Comparison of ENCODE assay signal across 23 cellular contexts in the genomic region with DNA sequence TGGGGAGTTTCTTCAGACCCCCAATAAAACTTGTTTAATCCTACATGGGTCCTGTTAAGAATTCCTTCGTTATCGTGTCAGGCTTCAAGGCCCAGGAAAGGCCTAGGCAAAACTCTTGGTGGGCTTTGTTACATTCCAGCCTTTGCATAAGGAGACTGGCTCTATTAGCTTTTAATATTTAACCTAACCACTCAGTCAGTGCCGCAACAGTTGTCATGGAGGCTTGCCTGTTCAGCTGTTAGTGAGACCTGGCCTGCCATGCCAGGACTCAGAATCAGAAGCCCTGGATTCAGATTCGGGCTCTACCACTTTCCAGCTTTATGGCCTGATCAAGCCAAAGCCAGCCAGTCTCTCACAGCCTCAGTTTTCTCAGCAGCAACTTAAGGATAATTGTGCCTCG. TPM values are rescaled to one million over a fixed set of nuclear protein-coding genes. Genes with fewer than 3 reads are reported as not detected.
DNase-seq lines count a peak whose midpoint lies in the region; ATAC-seq, FAIRE-seq and TF ChIP-seq lines count a peak whose summit lies in the region.
"Had no signal": no experiment of that assay in that cellular context is flagged by ENCODE, and none has a peak within 500 bp of the region (broad histone marks: within the 10 kb centered on the region; RNA-seq: fewer than 3 reads in every experiment).

No MANE protein-coding gene starts in this region.

- no peak for TF ChIP-seq EP300 in H1 (IDR thresholded peaks at IDR 0.05; ENCODE audit: borderline replicate concordance in 1 of 2, low read depth in 2 of 2, low read length in 2 of 2)
- no peak for TF ChIP-seq EP300 in upper lobe of left lung (IDR thresholded peaks at IDR 0.05)

- H3K4me1 ChIP-seq in H1 (replicated peaks in 1 of 4; ENCODE audit: control insufficient read depth in 3 of 4, insufficient read depth in 4 of 4, low read length in 3 of 4) (peaks cover 0 to 16% (median 5%) of the 10 kb centered on the region in 4 experiments; a peak in 6 of 7 replicates), neuronal stem cell (ENCODE audit: control insufficient read depth in 2 of 2, insufficient read depth in 1 of 2, low read depth in 1 of 2, low read length in 2 of 2) (peaks cover 0 to 7% of the 10 kb centered on the region in 2 donors), upper lobe of left lung (no peaks in the 10 kb centered on the region)
- no peaks in the 10 kb centered on the region for H3K4me1 ChIP-seq in effector memory CD4-positive, alpha-beta T cell (ENCODE audit: control insufficient read depth, insufficient read depth, low read length, poor library complexity, severe bottlenecking)

- H3K4ac ChIP-seq in H1 (replicated peaks; ENCODE audit: insufficient read length, low read depth, low read length) (peak overlapping the region; percentile 61), neuronal stem cell (ENCODE audit: low read length) (no peak overlapping the region)

- H3K27me3 ChIP-seq in H1 (replicated peaks in 1 of 4; ENCODE audit: control insufficient read depth in 3 of 4, extremely low read depth in 1 of 4, insufficient read depth in 3 of 4, low read length in 3 of 4) (no peaks in the 10 kb centered on the region), neuronal stem cell (ENCODE audit: control insufficient read depth in 3 of 3, insufficient read depth in 3 of 3, low read depth in 1 of 3, low read length in 3 of 3) (peaks cover 0 to 8% (median 0%) of the 10 kb centered on the region in 3 experiments), upper lobe of left lung (no peaks in the 10 kb centered on the region)
- H3K27me3 ChIP-seq in effector memory CD4-positive, alpha-beta T cell (replicated peaks; ENCODE audit: control insufficient read depth, insufficient read depth, low read length, poor library complexity, severe bottlenecking), result no peaks in the 10 kb centered on the region
- H3K27me3 ChIP-seq: BLaER1 had no signal

- H3K4me2 ChIP-seq in H1 (ENCODE audit: insufficient read depth in 1 of 2, low read depth in 2 of 2, low read length in 2 of 2) (0 out of 4 replicates have a peak overlapping the region, but pooled peaks of 1 of the 2 experiments have one; percentile 2), neuronal stem cell (ENCODE audit: insufficient read depth, low read length, poor library complexity, severe bottlenecking) (no peak overlapping the region)
- H3K4me2 ChIP-seq: BLaER1, KMS-11 had no signal

- CTCF ChIA-PET in H1 (lab: Charles Lee; ENCODE audit: partially characterized antibody), result interaction anchor here (0.6 to 3.4 kb wide), 13 partner anchors 11 to 1041 kb away, joined by 3 to 24 read pairs (median 4); a partner anchor contains a TSS

- H3K14ac ChIP-seq in H1 (ENCODE audit: insufficient read length) (no peak overlapping the region), neuronal stem cell (ENCODE audit: low read length) (no peak overlapping the region)

- FAIRE-seq in H1 (lab: Jason Lieb, UNC), result no peak
- FAIRE-seq: GM18507 had no signal

- no peak for TF ChIP-seq POLR2A in H1 (IDR thresholded peaks at IDR 0.05; ENCODE audit: control extremely low read depth in 1 of 2, low read depth in 2 of 2, low read length in 2 of 2)
- TF ChIP-seq POLR2A in upper lobe of left lung (IDR thresholded peaks at IDR 0.05), result no peak

- H2BK5ac ChIP-seq in H1 (ENCODE audit: low read depth, low read length) (no peak overlapping the region), neuronal stem cell (ENCODE audit: low read length) (no peak overlapping the region)

- H3K9ac ChIP-seq in H1 (replicated peaks in 1 of 4; ENCODE audit: extremely low read depth in 1 of 4, low read depth in 3 of 4, low read length in 3 of 4) (no peak overlapping the region), neuronal stem cell (ENCODE audit: low read depth, low read length, poor library complexity) (no peak overlapping the region)
- H3K9ac ChIP-seq: BLaER1, KMS-11 had no signal

- no peak for TF ChIP-seq CTCF in H1 (IDR thresholded peaks at IDR 0.05; ENCODE audit: control extremely low read depth in 1 of 3, insufficient read depth in 1 of 3, low read depth in 1 of 3, low read length in 3 of 3)
- TF ChIP-seq CTCF in upper lobe of left lung (IDR thresholded peaks at IDR 0.05), result no peak

- H3K4me3 ChIP-seq in H1 (ENCODE audit: extremely low read depth in 1 of 4, insufficient read depth in 2 of 4, low read depth in 3 of 4, low read length in 4 of 4), result no peak overlapping the region
- H3K4me3 ChIP-seq in neuronal stem cell (ENCODE audit: low read length in 2 of 2), result no peak overlapping the region
- H3K4me3 ChIP-seq in upper lobe of left lung, result no peak overlapping the region
- H3K4me3 ChIP-seq in effector memory CD4-positive, alpha-beta T cell (ENCODE audit: insufficient read depth, low read depth, low read length, poor library complexity, severe bottlenecking), result no peak overlapping the region
- H3K4me3 ChIP-seq: BLaER1 had no signal

- H2BK120ac ChIP-seq in H1 (replicated peaks; ENCODE audit: low read depth, low read length), result peak overlapping the region; percentile 8
- H2BK120ac ChIP-seq in neuronal stem cell (ENCODE audit: low read depth, low read length), result no peak overlapping the region

- peak overlapping the region; percentile 3; the same call in 1 of the 2 replicates for H2BK20ac ChIP-seq in H1 (ENCODE audit: low read length)

- POLR2A ChIA-PET in H1 (lab: Charles Lee; ENCODE audit: partially characterized antibody), result interaction anchor here (0.6 to 3.1 kb wide), 2 partner anchors 129 to 146 kb away, joined by 3 to 18 read pairs; a partner anchor contains a TSS

- DNase-seq in ACHN (peak; percentile 5), H1 (ENCODE audit: low read depth in 1 of 2, low spot score in 2 of 2) (no peak), left kidney (ENCODE audit: low read depth, low spot score) (peak; percentile 69), neuronal stem cell (ENCODE audit: low spot score) (no peak), upper lobe of left lung (no peak)
- DNase-seq in effector memory CD4-positive, alpha-beta T cell, result no peak
- DNase-seq: 8988T; CD4-positive, CD25-positive, alpha-beta regulatory T cell; H9; MM.1S; NCI-H2029 treated with DMSO at 0.1 percent for 48 hours; NCI-H2227 treated with DMSO at 0.1 percent for 48 hours; NCI-H526 treated with DMSO at 0.1 percent for 48 hours; Right ventricle myocardium superior; RPMI8226 had no signal

- H2BK15ac ChIP-seq in H1 (ENCODE audit: low read length) (no peak overlapping the region), neuronal stem cell (ENCODE audit: low read length) (no peak overlapping the region)

- H4K5ac ChIP-seq in H1 (ENCODE audit: insufficient read length, low read depth, low read length), result peak overlapping the region; percentile 39

- H3K9me3 ChIP-seq in H1 (ENCODE audit: insufficient read depth in 2 of 2, low read depth in 1 of 2, low read length in 1 of 2) (no peaks in the 10 kb centered on the region), neuronal stem cell (replicated peaks in 1 of 2; ENCODE audit: control insufficient read depth in 2 of 2, insufficient read depth in 1 of 2, low read depth in 1 of 2, low read length in 2 of 2) (no peaks in the 10 kb centered on the region), upper lobe of left lung (no peaks in the 10 kb centered on the region)
- no peaks in the 10 kb centered on the region for H3K9me3 ChIP-seq in effector memory CD4-positive, alpha-beta T cell (ENCODE audit: control insufficient read depth, low read length)
- H3K9me3 ChIP-seq: BLaER1 had no signal

- H2AFZ ChIP-seq in H1 (ENCODE audit: low read length) (peak overlapping the region; percentile 52; the same call in 1 of the 2 replicates), neuronal stem cell (ENCODE audit: low read length) (peak overlapping the region; percentile 33)

- H3K79me2 ChIP-seq in H1 (ENCODE audit: control insufficient read depth in 1 of 2, insufficient read depth in 2 of 2, low read length in 2 of 2), result no peaks in the 10 kb centered on the region

- H2BK12ac ChIP-seq in H1 (ENCODE audit: low read depth, low read length), result no peak overlapping the region
- no peak overlapping the region for H2BK12ac ChIP-seq in neuronal stem cell (ENCODE audit: low read length)

- no peak overlapping the region for H2AK5ac ChIP-seq in H1 (ENCODE audit: low read depth, low read length)
- no peak overlapping the region for H2AK5ac ChIP-seq in neuronal stem cell (ENCODE audit: low read depth, low read length)

- 81% methylated on average over 5 of the region's 5 CpGs; no CpG with 5 or more reads in 1 of the 2 experiments for WGBS in H1 (ENCODE audit: extremely low coverage in 1 of 2, insufficient coverage in 1 of 2, insufficient read length in 1 of 2, insufficient replicate concordance in 2 of 2, low coverage in 1 of 2, low lambda C conversion rate in 2 of 2, missing lambda C conversion rate in 1 of 2), 2 experiments
- WGBS in neuronal stem cell (ENCODE audit: extremely low coverage in 2 of 2, insufficient read length in 2 of 2, insufficient replicate concordance in 1 of 2), 2 donors, result no CpG with 5 or more reads among the region's 5 CpGs
- WGBS in upper lobe of left lung, 2 donors, result 79 to 93% methylated on average over 5 of the region's 5 CpGs

- in situ Hi-C loops in ACHN (cut with HindIII; ENCODE audit: low pct_ligation_motif_present, low pct_unique_long_range_greater_than_20kb, low sequenced_read_pairs), result no loop called here

- H4K8ac ChIP-seq in H1 (ENCODE audit: extremely low read depth, insufficient read depth, low read length) (no peak overlapping the region), neuronal stem cell (ENCODE audit: low read depth, low read length) (no peak overlapping the region)

- no peak for TF ChIP-seq RAD21 in H1 (IDR thresholded peaks at IDR 0.05 in 1 of 2, conservative IDR thresholded peaks at IDR 0.05 in 1 of 2; ENCODE audit: low read depth in 2 of 2, low read length in 2 of 2)

- no peaks in the 10 kb centered on the region for H3K36me3 ChIP-seq in H1 (ENCODE audit: control insufficient read depth in 2 of 4, insufficient read depth in 4 of 4, low read length in 3 of 4)
- H3K36me3 ChIP-seq in neuronal stem cell (replicated peaks in 1 of 2; ENCODE audit: control insufficient read depth in 2 of 2, insufficient read depth in 2 of 2, low read length in 2 of 2), result no peaks in the 10 kb centered on the region
- H3K36me3 ChIP-seq in upper lobe of left lung, result no peaks in the 10 kb centered on the region
- H3K36me3 ChIP-seq in effector memory CD4-positive, alpha-beta T cell (ENCODE audit: control insufficient read depth, insufficient read depth, low read length), result no peaks in the 10 kb centered on the region
- H3K36me3 ChIP-seq: BLaER1 had no signal

- ATAC-seq in GM18520 (IDR thresholded peaks at IDR 0.05; ENCODE audit: unreplicated experiment) (no peak), HG03159 (IDR thresholded peaks at IDR 0.05; ENCODE audit: unreplicated experiment) (no peak), upper lobe of left lung (ENCODE audit: low FRiP score in 2 of 2) (no peak)

- H3K23me2 ChIP-seq in H1 (ENCODE audit: low read depth, low read length), result no peaks in the 10 kb centered on the region

- H3K18ac ChIP-seq in H1 (ENCODE audit: extremely low read depth, low read length), result peak overlapping the region; percentile 25; the same call in 1 of the 2 replicates
- no peak overlapping the region for H3K18ac ChIP-seq in neuronal stem cell (ENCODE audit: low read length)

- H3K79me1 ChIP-seq in H1 (ENCODE audit: low read depth, low read length) (no peaks in the 10 kb centered on the region), neuronal stem cell (ENCODE audit: low read depth, low read length) (no peaks in the 10 kb centered on the region)

- no peaks in the 10 kb centered on the region for H4K20me1 ChIP-seq in H1 (replicated peaks in 1 of 2; ENCODE audit: control insufficient read depth in 1 of 2, insufficient read depth in 2 of 2, low read length in 2 of 2)
- H4K20me1 ChIP-seq: BLaER1 had no signal

- no peak overlapping the region for H3K56ac ChIP-seq in H1 (replicated peaks; ENCODE audit: insufficient read length, low read depth, low read length)

- H3K23ac ChIP-seq in H1 (ENCODE audit: insufficient read length), result no peak overlapping the region
- no peak overlapping the region for H3K23ac ChIP-seq in neuronal stem cell (ENCODE audit: low read depth, low read length, poor library complexity)

- H4K91ac ChIP-seq in H1 (replicated peaks; ENCODE audit: insufficient read length, low read length) (peak overlapping the region; percentile 42), neuronal stem cell (ENCODE audit: low read depth, low read length, poor library complexity) (no peak overlapping the region)

- no peak overlapping the region for H3K27ac ChIP-seq in H1 (ENCODE audit: low read depth, low read length)
- no peak overlapping the region for H3K27ac ChIP-seq in neuronal stem cell (replicated peaks; ENCODE audit: low read length)
- H3K27ac ChIP-seq in upper lobe of left lung, result no peak overlapping the region
- no peak overlapping the region for H3K27ac ChIP-seq in effector memory CD4-positive, alpha-beta T cell (ENCODE audit: insufficient read depth, low read length, poor library complexity, severe bottlenecking)
- H3K27ac ChIP-seq: BLaER1, KMS-11 had no signal

RNA-seq across cellular contexts. Expression of a gene that starts 19.6 kb away (rescaled TPM):
- 111 and 115 TPM in 2 replicates for total RNA-seq in H1 (2021; fragmentation: NEBNext Ultra II Directional; extraction: Animal tissue kit (Norgen Biotek cat#: 25700))
- 42.4 and 42.5 TPM in 2 replicates for polyA plus RNA-seq in H1 (2011; rRNA removed)
- 34.9 TPM for polyA plus RNA-seq in H1 (2011; cell fraction: cytosol; rRNA removed)
- polyA plus RNA-seq in H1 (2011; cell fraction: nucleus; rRNA removed), result 32.6 TPM
- polyA plus RNA-seq in H1 (2012, experiment 1 of 2), result 89.6 to 114 TPM (median 91.8 TPM) in 4 replicates
- 124 TPM for polyA plus RNA-seq in H1 (2012, experiment 2 of 2)
- 114 TPM for polyA plus RNA-seq in H1 (2013, experiment 1 of 2)
- polyA plus RNA-seq in H1 (2013, experiment 2 of 2), result 109 TPM
- polyA minus RNA-seq in H1 (2011; rRNA and poly(A)+ RNA removed), result 6.8 and 7.0 TPM in 2 replicates
- 25.8 TPM for polyA minus RNA-seq in H1 (2011; cell fraction: cytosol; rRNA and poly(A)+ RNA removed)
- 28.0 TPM for polyA minus RNA-seq in H1 (2011; cell fraction: nucleus; rRNA and poly(A)+ RNA removed)
- polyA plus RNA-seq in neuronal stem cell (2013, experiment 1 of 2), result 137 TPM
- polyA plus RNA-seq in neuronal stem cell (2013, experiment 2 of 2), result 135 TPM
- 10 to 100 TPM; 26.2 to 49.1 (median 38.8) TPM for total RNA-seq in upper lobe of left lung

RNA-seq across cellular contexts. Expression of a gene that starts 57.9 kb away (rescaled TPM):
- 0.44 and 0.60 TPM in 2 replicates for total RNA-seq in H1 (2021; fragmentation: NEBNext Ultra II Directional; extraction: Animal tissue kit (Norgen Biotek cat#: 25700))
- polyA plus RNA-seq in H1 (2011; rRNA removed), result 0.66 and 1.0 TPM in 2 replicates
- 0.69 TPM for polyA plus RNA-seq in H1 (2011; cell fraction: cytosol; rRNA removed)
- polyA plus RNA-seq in H1 (2011; cell fraction: nucleus; rRNA removed), result 0.54 TPM
- 0.55 to 0.94 TPM (median 0.59 TPM) in 4 replicates for polyA plus RNA-seq in H1 (2012, experiment 1 of 2)
- 0.21 TPM for polyA plus RNA-seq in H1 (2012, experiment 2 of 2)
- polyA plus RNA-seq in H1 (2013, experiment 1 of 2), result 0.73 TPM
- 0.66 TPM for polyA plus RNA-seq in H1 (2013, experiment 2 of 2)
- 0.91 and 2.0 TPM in 2 replicates for polyA minus RNA-seq in H1 (2011; rRNA and poly(A)+ RNA removed)
- polyA minus RNA-seq in H1 (2011; cell fraction: cytosol; rRNA and poly(A)+ RNA removed), result 0.44 TPM
- polyA minus RNA-seq in H1 (2011; cell fraction: nucleus; rRNA and poly(A)+ RNA removed), result 0.70 TPM
- 0.03 TPM for polyA plus RNA-seq in neuronal stem cell (2013, experiment 1 of 2)
- not detected for polyA plus RNA-seq in neuronal stem cell (2013, experiment 2 of 2)
- total RNA-seq in upper lobe of left lung, result 1 to 10 TPM; 2.1 to 9.6 (median 3.9) TPM
- total RNA-seq: CD4-positive, CD25-positive, alpha-beta regulatory T cell; G401; H9; NCI-H460; SK-MEL-5 had no signal
- polyA plus RNA-seq: CD4-positive, CD25-positive, alpha-beta regulatory T cell had no signal

Comparison
In these comparisons a context has a peak if more than half of its experiments do, and no peak if none do; other contexts are left out.
1. DNase-seq: peak in ACHN (single experiment) and left kidney (single experiment); none in H1 (0 of 2), neuronal stem cell (single experiment), upper lobe of left lung (0 of 2) and effector memory CD4-positive, alpha-beta T cell (0 of 3).